Comparison of ENCODE assay signal across 27 cellular contexts in genomic region chr10:110779489-110779888, GRCh38.
DNase-seq lines count a peak whose midpoint lies in the region; ATAC-seq, FAIRE-seq and TF ChIP-seq lines count a peak whose summit lies in the region.
"Had no signal": no experiment of that assay in that cellular context is flagged by ENCODE, and none has a peak within 500 bp of the region (broad histone marks: within the 10 kb centered on the region; RNA-seq: fewer than 3 reads in every experiment).

No MANE protein-coding gene starts in this region.

- H3K9me3 Mint-ChIP-seq in activated T-cell treated with anti-CD3 and anti-CD28 coated beads, Interleukin-2, amount 50 U/mL, for 72 hours: peaks cover 4 to 5% of the 10 kb centered on the region in 2 donors
- H3K9me3 Mint-ChIP-seq: effector memory CD8-positive, alpha-beta T cell had no signal

- ATAC-seq in activated T-cell treated with anti-CD3 and anti-CD28 coated beads, Interleukin-2, amount 50 U/mL, for 72 hours (replicated peaks in 1 of 2): peak; percentile 73 to 81
- peak; percentile 62 for ATAC-seq in HG03442 (IDR thresholded peaks at IDR 0.05; ENCODE audit: unreplicated experiment)
- ATAC-seq: effector memory CD8-positive, alpha-beta T cell; gastrocnemius medialis; Panc1; T-helper 17 cell had no signal

- TF ChIP-seq POLR2A in GM12891 (IDR thresholded peaks at IDR 0.05; ENCODE audit: low read depth, low read length): no peak
- TF ChIP-seq POLR2A in vagina (IDR thresholded peaks at IDR 0.05): no peak

- TF ChIP-seq CTCF in vagina (IDR thresholded peaks at IDR 0.05): no peak

- intact Hi-C loops in vagina (cut with DNase I): no loop called here

- peak; percentile 79 for FAIRE-seq in GM12891 (lab: Jason Lieb, UNC)
- FAIRE-seq: colon had no signal

- H3K27ac Mint-ChIP-seq in activated T-cell treated with anti-CD3 and anti-CD28 coated beads, Interleukin-2, amount 50 U/mL, for 72 hours: no peak overlapping the region
- H3K27ac Mint-ChIP-seq: activated CD4-positive, alpha-beta T cell treated with anti-CD3 and anti-CD28 coated beads, Interleukin-2, amount 10 ng/mL, durations not matched to agents 7 days and 5 days; effector memory CD8-positive, alpha-beta T cell; T-helper 17 cell had no signal

- H3K36me3 Mint-ChIP-seq in activated T-cell treated with anti-CD3 and anti-CD28 coated beads, Interleukin-2, amount 50 U/mL, for 72 hours (ENCODE audit: insufficient read depth in 2 of 2): peaks cover 2 to 9% of the 10 kb centered on the region in 2 donors

- peak; percentile 64 to 68 for DNase-seq in activated T-cell treated with anti-CD3 and anti-CD28 coated beads, Interleukin-2, amount 50 U/mL, for 72 hours
- DNase-seq in activated T-cell treated with anti-CD3 and anti-CD28 coated beads, Interleukin-2, amount 50 U/mL, for 1 hour: no peak
- DNase-seq in GM12891 (ENCODE audit: insufficient read length, low spot score) (no peak), left kidney (ENCODE audit: low read depth, low spot score) (peak; percentile 39), vagina (ENCODE audit: extremely low spot score in 2 of 2) (no peak), NCI-H1105 (lab: John Stamatoyannopoulos, UW) (no peak)
- DNase-seq: activated CD4-positive, alpha-beta T cell treated with anti-CD3 and anti-CD28 coated beads, Interleukin-2, amount 10 ng/mL, durations not matched to agents 7 days and 5 days; adrenal gland; brain microvascular endothelial cell; effector memory CD8-positive, alpha-beta T cell; gastrocnemius medialis; GDM1; islet precursor cell; Kasumi-1; NCI-H1048; NCI-H2029 treated with DMSO at 0.1 percent for 48 hours; SJCRH30; stimulated activated CD4-positive, alpha-beta T cell treated with anti-CD3 and anti-CD28 coated beads, Interleukin-1b, Interleukin-23, amount 100 ng/mL, for 48 hours; T-helper 17 cell; testis had no signal

- no peak overlapping the region for H3K4me3 ChIP-seq in vagina
- H3K4me3 ChIP-seq: adrenal gland, esophagus muscularis mucosa, gastrocnemius medialis, prostate gland, SJCRH30, skin epidermis, testis had no signal

- H3K4me3 Mint-ChIP-seq in activated T-cell treated with anti-CD3 and anti-CD28 coated beads, Interleukin-2, amount 50 U/mL, for 72 hours: peak overlapping the region in 1 of 2 donors; percentile 3
- H3K4me3 Mint-ChIP-seq: activated CD4-positive, alpha-beta T cell treated with anti-CD3 and anti-CD28 coated beads, Interleukin-2, amount 10 ng/mL, durations not matched to agents 7 days and 5 days; effector memory CD8-positive, alpha-beta T cell; T-helper 17 cell had no signal

- no peaks in the 10 kb centered on the region for H3K4me1 ChIP-seq in vagina
- H3K4me1 ChIP-seq: adrenal gland, prostate gland had no signal

- no peaks in the 10 kb centered on the region for H3K27me3 ChIP-seq in vagina
- H3K27me3 ChIP-seq: adrenal gland, brain microvascular endothelial cell, esophagus muscularis mucosa, gastrocnemius medialis, neutrophil, SJCRH30, testis had no signal

- no peaks in the 10 kb centered on the region for H3K27me3 Mint-ChIP-seq in activated T-cell treated with anti-CD3 and anti-CD28 coated beads, Interleukin-2, amount 50 U/mL, for 72 hours (ENCODE audit: low read depth)
- H3K27me3 Mint-ChIP-seq: activated CD4-positive, alpha-beta T cell treated with anti-CD3 and anti-CD28 coated beads, Interleukin-2, amount 10 ng/mL, durations not matched to agents 7 days and 5 days had no signal

- no peaks in the 10 kb centered on the region for H3K36me3 ChIP-seq in vagina
- H3K36me3 ChIP-seq: adrenal gland, brain microvascular endothelial cell, gastrocnemius medialis, neutrophil, prostate gland had no signal

- H3K4me1 Mint-ChIP-seq in activated T-cell treated with anti-CD3 and anti-CD28 coated beads, Interleukin-2, amount 50 U/mL, for 72 hours (ENCODE audit: low read depth): peaks cover 80% of the 10 kb centered on the region

- no peaks in the 10 kb centered on the region for H3K9me3 ChIP-seq in vagina
- H3K9me3 ChIP-seq: adrenal gland, esophagus muscularis mucosa, gastrocnemius medialis, neutrophil, prostate gland, SJCRH30, testis had no signal

- H3K27ac ChIP-seq in vagina: no peak overlapping the region
- H3K27ac ChIP-seq: adrenal gland, brain microvascular endothelial cell, esophagus muscularis mucosa, neutrophil, prostate gland, SJCRH30, skin epidermis, testis had no signal

TF ChIP-seq in GM12891, 5 proteins besides CTCF, POLR2A, EP300 and RAD21:
- TF ChIP-seq POLR2AphosphoS5 (IDR thresholded peaks at IDR 0.05; ENCODE audit: low read depth, low read length) (no peak), PAX5 (IDR thresholded peaks at IDR 0.05; ENCODE audit: insufficient read depth, low read length, severe bottlenecking) (no peak), TAF1 (IDR thresholded peaks at IDR 0.05; ENCODE audit: low read depth, low read length) (no peak), POU2F2 (IDR thresholded peaks at IDR 0.05; ENCODE audit: low read depth, low read length) (no peak), SPI1 (IDR thresholded peaks at IDR 0.05; ENCODE audit: low read depth, low read length) (no peak)

Comparison
In these comparisons a context has a peak if more than half of its experiments do, and no peak if none do; other contexts are left out.
1. DNase-seq: peak in activated T-cell treated with anti-CD3 and anti-CD28 coated beads, Interleukin-2, amount 50 U/mL, for 72 hours (2 of 2) and left kidney (single experiment); none in activated T-cell treated with anti-CD3 and anti-CD28 coated beads, Interleukin-2, amount 50 U/mL, for 1 hour (single experiment), GM12891 (single experiment), vagina (0 of 2) and NCI-H1105 (single experiment).